In genomic region chr20:53706008-53706481, GRCh38 we compare ENCODE assay signal across 11 cellular contexts.
A peak's percentile ranks its signal among the peaks of the same experiment; 100 is the strongest.
DNase-seq lines count a peak whose midpoint lies in the region; ATAC-seq, FAIRE-seq and TF ChIP-seq lines count a peak whose summit lies in the region.
"Had no signal": no experiment of that assay in that cellular context is flagged by ENCODE, and none has a peak within 500 bp of the region (broad histone marks: within the 10 kb centered on the region; RNA-seq: fewer than 3 reads in every experiment).

No MANE protein-coding gene starts in this region.

- POLR2A ChIA-PET in PC-3 (lab: Charles Lee; ENCODE audit: unreplicated experiment) = no interaction called here

- H3K14ac ChIP-seq in neuronal stem cell (ENCODE audit: low read length) = no peak overlapping the region

- H2BK12ac ChIP-seq in neuronal stem cell (ENCODE audit: low read length) = no peak overlapping the region

- H3K4me2 ChIP-seq in DND-41 (ENCODE audit: insufficient read depth, low read length) (peak overlapping the region; percentile 52), PC-3 (ENCODE audit: low read length) (no peak overlapping the region), neuronal stem cell (ENCODE audit: insufficient read depth, low read length, poor library complexity, severe bottlenecking) (no peak overlapping the region)

- H4K20me1 ChIP-seq in DND-41 (ENCODE audit: insufficient read depth, low read length) = no peaks in the 10 kb centered on the region
- H4K20me1 ChIP-seq in PC-3 (ENCODE audit: low read length) = no peaks in the 10 kb centered on the region

- H3K4me1 Mint-ChIP-seq in dendritic cell treated with granulocyte-macrophage colony-stimulating factor and Interleukin-4, amounts not matched to agents 40 ng/mL and 50 ng/mL, for 4 days (ENCODE audit: low read depth) = peaks cover 49% of the 10 kb centered on the region

- no peak overlapping the region for H2BK15ac ChIP-seq in neuronal stem cell (ENCODE audit: low read length)

- no peak overlapping the region for H3K4ac ChIP-seq in neuronal stem cell (ENCODE audit: low read length)

- H3K36me3 ChIP-seq in DND-41 (ENCODE audit: insufficient read depth, low read length) (no peaks in the 10 kb centered on the region), PC-3 (ENCODE audit: low read depth, low read length) (no peaks in the 10 kb centered on the region), neuronal stem cell (replicated peaks in 1 of 2; ENCODE audit: control insufficient read depth in 2 of 2, insufficient read depth in 2 of 2, low read length in 2 of 2) (no peaks in the 10 kb centered on the region), right lobe of liver (no peaks in the 10 kb centered on the region)

- no peak overlapping the region for H3K4me3 ChIP-seq in DND-41 (ENCODE audit: low read depth in 1 of 2, low read length in 2 of 2)
- no peak overlapping the region for H3K4me3 ChIP-seq in PC-3 (ENCODE audit: low read length)
- no peak overlapping the region for H3K4me3 ChIP-seq in neuronal stem cell (ENCODE audit: low read length in 2 of 2)
- no peak overlapping the region for H3K4me3 ChIP-seq in right lobe of liver
- H3K4me3 ChIP-seq: dorsolateral prefrontal cortex had no signal

- peak overlapping the region; percentile 93 for H3K27ac ChIP-seq in DND-41 (ENCODE audit: low read length)
- H3K27ac ChIP-seq in PC-3 (ENCODE audit: low read length) = no peak overlapping the region
- no peak overlapping the region for H3K27ac ChIP-seq in neuronal stem cell (replicated peaks; ENCODE audit: low read length)
- peak overlapping the region in 1 of 3 donors; percentile 71 for H3K27ac ChIP-seq in right lobe of liver

- no peaks in the 10 kb centered on the region for H3K9me3 Mint-ChIP-seq in dendritic cell treated with granulocyte-macrophage colony-stimulating factor and Interleukin-4, amounts not matched to agents 40 ng/mL and 50 ng/mL, for 4 days

- H3K4me3 Mint-ChIP-seq in dendritic cell treated with granulocyte-macrophage colony-stimulating factor and Interleukin-4, amounts not matched to agents 40 ng/mL and 50 ng/mL, for 4 days = no peak overlapping the region

- FAIRE-seq in H54 (lab: Jason Lieb, UNC) = no peak
- FAIRE-seq: kidney had no signal

- H3K27ac Mint-ChIP-seq in dendritic cell treated with granulocyte-macrophage colony-stimulating factor and Interleukin-4, amounts not matched to agents 40 ng/mL and 50 ng/mL, for 4 days = peak overlapping the region; percentile 98

- no peaks in the 10 kb centered on the region for H3K9me3 ChIP-seq in DND-41 (ENCODE audit: insufficient read depth, low read length, severe bottlenecking)
- H3K9me3 ChIP-seq in PC-3 (ENCODE audit: low read length) = no peaks in the 10 kb centered on the region
- H3K9me3 ChIP-seq in neuronal stem cell (replicated peaks in 1 of 2; ENCODE audit: control insufficient read depth in 2 of 2, insufficient read depth in 1 of 2, low read depth in 1 of 2, low read length in 2 of 2) = no peaks in the 10 kb centered on the region
- no peaks in the 10 kb centered on the region for H3K9me3 ChIP-seq in right lobe of liver

- no peaks in the 10 kb centered on the region for H3K79me2 ChIP-seq in DND-41 (ENCODE audit: insufficient read depth, low read length)
- no peaks in the 10 kb centered on the region for H3K79me2 ChIP-seq in PC-3 (ENCODE audit: low read length)

- no peaks in the 10 kb centered on the region for H3K27me3 Mint-ChIP-seq in dendritic cell treated with granulocyte-macrophage colony-stimulating factor and Interleukin-4, amounts not matched to agents 40 ng/mL and 50 ng/mL, for 4 days

- H4K91ac ChIP-seq in neuronal stem cell (ENCODE audit: low read depth, low read length, poor library complexity) = no peak overlapping the region

- H2AFZ ChIP-seq in DND-41 (ENCODE audit: low read depth, low read length) (no peak overlapping the region), PC-3 (ENCODE audit: low read length) (no peak overlapping the region), neuronal stem cell (ENCODE audit: low read length) (peak overlapping the region; percentile 63)

- no peak overlapping the region for H4K8ac ChIP-seq in neuronal stem cell (ENCODE audit: low read depth, low read length)

- H3K27me3 ChIP-seq in DND-41 (ENCODE audit: insufficient read depth, low read length, poor library complexity) (no peaks in the 10 kb centered on the region), PC-3 (ENCODE audit: low read length) (no peaks in the 10 kb centered on the region), neuronal stem cell (ENCODE audit: control insufficient read depth in 3 of 3, insufficient read depth in 3 of 3, low read depth in 1 of 3, low read length in 3 of 3) (no peaks in the 10 kb centered on the region), right lobe of liver (no peaks in the 10 kb centered on the region)
- H3K27me3 ChIP-seq: dorsolateral prefrontal cortex had no signal

- H3K23ac ChIP-seq in neuronal stem cell (ENCODE audit: low read depth, low read length, poor library complexity) = no peak overlapping the region

- H3K79me1 ChIP-seq in neuronal stem cell (ENCODE audit: low read depth, low read length) = no peaks in the 10 kb centered on the region

- TF ChIP-seq CTCF in DND-41 (IDR thresholded peaks at IDR 0.05; ENCODE audit: borderline replicate concordance, extremely low read depth, low read length, poor library complexity, severe bottlenecking) (no peak), PC-3 (conservative IDR thresholded peaks at IDR 0.05; ENCODE audit: low read depth, low read length) (no peak), right lobe of liver (IDR thresholded peaks at IDR 0.05) (no peak)

- no TSS peak for BruUV-seq in PC-3 (replicated peaks; lab: Mats Ljungman, UMichigan)

- CTCF ChIA-PET in PC-3 (lab: Charles Lee) = no interaction called here

- no peaks in the 10 kb centered on the region for H3K36me3 Mint-ChIP-seq in dendritic cell treated with granulocyte-macrophage colony-stimulating factor and Interleukin-4, amounts not matched to agents 40 ng/mL and 50 ng/mL, for 4 days (ENCODE audit: low read depth)

- no peak for DNase-seq in DND-41
- peak; percentile 28 for DNase-seq in PC-3
- DNase-seq in neuronal stem cell (ENCODE audit: low spot score) = no peak
- DNase-seq in right lobe of liver = no peak
- no peak for DNase-seq in DMS 273 treated with DMSO at 0.1 percent for 48 hours (lab: John Stamatoyannopoulos, UW)
- DNase-seq in H54 (ENCODE audit: insufficient read length, low spot score) = no peak
- DNase-seq: dorsolateral prefrontal cortex, kidney, substantia nigra had no signal

- WGBS in neuronal stem cell (ENCODE audit: extremely low coverage in 2 of 2, insufficient read length in 2 of 2, insufficient replicate concordance in 1 of 2), 2 donors = no CpG with 5 or more reads among the region's 2 CpGs
- 67% methylated on average over 1 of the region's 2 CpGs for WGBS in right lobe of liver (ENCODE audit: insufficient coverage, low coverage, low lambda C conversion rate, missing lambda C conversion rate)

- no peak for TF ChIP-seq POLR2A in right lobe of liver (IDR thresholded peaks at IDR 0.05)
- TF ChIP-seq POLR2A in H54 (IDR thresholded peaks at IDR 0.05; ENCODE audit: low read depth, low read length) = no peak

- H3K18ac ChIP-seq in neuronal stem cell (ENCODE audit: low read length) = no peak overlapping the region

- peaks cover 44% of the 10 kb centered on the region for H3K4me1 ChIP-seq in DND-41 (ENCODE audit: insufficient read depth, low read length)
- H3K4me1 ChIP-seq in PC-3 (ENCODE audit: insufficient read depth, low read length) = peaks cover 18% of the 10 kb centered on the region
- peaks cover 7 to 9% of the 10 kb centered on the region in 2 donors for H3K4me1 ChIP-seq in neuronal stem cell (ENCODE audit: control insufficient read depth in 2 of 2, insufficient read depth in 1 of 2, low read depth in 1 of 2, low read length in 2 of 2)
- H3K4me1 ChIP-seq in right lobe of liver = peaks cover 0 to 18% (median 6%) of the 10 kb centered on the region in 4 donors

- peak overlapping the region; percentile 50 for H3K9ac ChIP-seq in DND-41 (ENCODE audit: low read depth, low read length)
- H3K9ac ChIP-seq in PC-3 (ENCODE audit: low read length) = no peak overlapping the region
- H3K9ac ChIP-seq in neuronal stem cell (ENCODE audit: low read depth, low read length, poor library complexity) = no peak overlapping the region

- ATAC-seq in DND-41 (ENCODE audit: insufficient read depth, low read depth) (no peak), PC-3 (no peak), right lobe of liver (no peak), HG02678 (IDR thresholded peaks at IDR 0.05; ENCODE audit: unreplicated experiment) (no peak)

- no peak overlapping the region for H2AK5ac ChIP-seq in neuronal stem cell (ENCODE audit: low read depth, low read length)

- no peak overlapping the region for H2BK5ac ChIP-seq in neuronal stem cell (ENCODE audit: low read length)

- no peaks in the 10 kb centered on the region for H3K9me2 ChIP-seq in PC-3 (replicated peaks; ENCODE audit: low read length)

- no peaks in the 10 kb centered on the region for H3F3A ChIP-seq in PC-3 (ENCODE audit: low read length, unreplicated experiment)

- intact Hi-C loops in PC-3 (cut with micrococcal nuclease) (no loop called here), right lobe of liver (cut with DNase I) (no loop called here)
- intact Hi-C loops in dendritic cell treated with granulocyte-macrophage colony-stimulating factor and Interleukin-4, amounts not matched to agents 40 ng/mL and 50 ng/mL, for 4 days (cut with micrococcal nuclease) = loop anchor here (5.0 kb wide), 3 partner anchors 36 to 211 kb away; partner anchors contain the start of gene ZNF217

- no peak overlapping the region for H2BK120ac ChIP-seq in neuronal stem cell (ENCODE audit: low read depth, low read length)
